Comparison of ENCODE assay signal across 8 cellular contexts in the genomic region with DNA sequence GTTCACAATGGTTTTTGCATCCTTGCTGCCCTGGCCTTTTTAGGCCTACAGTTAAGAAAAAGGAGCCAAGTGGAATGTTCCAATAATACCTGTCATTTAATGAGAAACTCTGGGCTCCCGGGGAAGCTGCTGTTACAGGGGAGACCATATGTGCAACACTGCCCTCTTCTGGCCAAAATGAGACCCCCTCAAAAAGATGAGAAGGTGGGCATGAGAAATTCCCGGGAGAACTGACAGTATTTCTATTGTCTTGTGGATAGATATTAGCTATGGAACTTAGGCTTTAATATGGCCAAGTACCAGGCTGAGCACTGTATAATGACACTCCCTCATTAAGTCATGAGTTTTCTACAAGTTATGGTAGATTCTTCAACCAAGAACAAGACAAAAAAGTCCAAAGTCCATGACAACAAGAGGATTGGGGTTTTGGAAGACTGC.
DNase-seq lines count a peak whose midpoint lies in the region; ATAC-seq and TF ChIP-seq lines count a peak whose summit lies in the region.

No MANE protein-coding gene starts in this region.

- TF ChIP-seq CTCF in DND-41 (IDR thresholded peaks at IDR 0.05; ENCODE audit: borderline replicate concordance, extremely low read depth, low read length, poor library complexity, severe bottlenecking) (peak; percentile 95), RWPE2 (IDR thresholded peaks at IDR 0.05; ENCODE audit: poor library complexity, severe bottlenecking) (peak; percentile 86)

- ATAC-seq in DND-41 (ENCODE audit: insufficient read depth, low read depth) (peak; percentile 72; the same call in 2 of the 3 replicates), RWPE2 (ENCODE audit: low read depth) (0 out of 3 replicates have a peak, but pooled peaks have one; percentile 42), HG02885 (IDR thresholded peaks at IDR 0.05; ENCODE audit: poor library complexity, unreplicated experiment) (no peak), GM21447 (IDR thresholded peaks at IDR 0.05; ENCODE audit: unreplicated experiment) (no peak)

- H3K9ac ChIP-seq in DND-41 (ENCODE audit: low read depth, low read length), result no peak overlapping the region

- no peak overlapping the region for H3K27ac ChIP-seq in DND-41 (ENCODE audit: low read length)
- no peak overlapping the region for H3K27ac ChIP-seq in RWPE2 (ENCODE audit: poor library complexity, severe bottlenecking)
- peak overlapping the region; percentile 7 for H3K27ac ChIP-seq in angular gyrus (ENCODE audit: low read depth, low read length)

- H3K36me3 ChIP-seq in DND-41 (ENCODE audit: insufficient read depth, low read length), result no peaks in the 10 kb centered on the region
- no peaks in the 10 kb centered on the region for H3K36me3 ChIP-seq in RWPE2 (ENCODE audit: low read depth)

- no peaks in the 10 kb centered on the region for H3K9me3 ChIP-seq in DND-41 (ENCODE audit: insufficient read depth, low read length, severe bottlenecking)
- H3K9me3 ChIP-seq in RWPE2 (ENCODE audit: severe bottlenecking), result no peaks in the 10 kb centered on the region

- H3K27me3 ChIP-seq in DND-41 (ENCODE audit: insufficient read depth, low read length, poor library complexity), result no peaks in the 10 kb centered on the region
- no peaks in the 10 kb centered on the region for H3K27me3 ChIP-seq in RWPE2 (ENCODE audit: insufficient read depth, poor library complexity, severe bottlenecking)

- no peaks in the 10 kb centered on the region for H4K20me1 ChIP-seq in DND-41 (ENCODE audit: insufficient read depth, low read length)

- H2AFZ ChIP-seq in DND-41 (ENCODE audit: low read depth, low read length), result no peak overlapping the region

- H3K4me1 ChIP-seq in DND-41 (ENCODE audit: insufficient read depth, low read length) (no peaks in the 10 kb centered on the region), RWPE2 (ENCODE audit: insufficient read depth, poor library complexity, severe bottlenecking) (no peaks in the 10 kb centered on the region)

- DNase-seq in DND-41, result peak; percentile 68
- DNase-seq in HuH-7 (ENCODE audit: low spot score), result peak; percentile 82
- no peak for DNase-seq in RWPE2 (ENCODE audit: low spot score)
- DNase-seq in iPS-NIHi11 (ENCODE audit: low spot score), result peak; percentile 84
- DNase-seq in stimulated activated CD4-positive, alpha-beta T cell treated with anti-CD3 and anti-CD28 coated beads, Interleukin-1b, Interleukin-23, amount 100 ng/mL, for 48 hours, result peak; percentile 15

- no peaks in the 10 kb centered on the region for H3K79me2 ChIP-seq in DND-41 (ENCODE audit: insufficient read depth, low read length)

- H3K4me3 ChIP-seq in DND-41 (ENCODE audit: low read depth in 1 of 2, low read length in 2 of 2) (no peak overlapping the region), RWPE2 (ENCODE audit: severe bottlenecking) (no peak overlapping the region)

- no peak overlapping the region for H3K4me2 ChIP-seq in DND-41 (ENCODE audit: insufficient read depth, low read length)

Comparison
In these comparisons a context has a peak if more than half of its experiments do, and no peak if none do; other contexts are left out.
1. ATAC-seq: peak in DND-41 (single experiment) and RWPE2 (single experiment); none in HG02885 (single experiment) and GM21447 (single experiment).